ENCODE assay signal across 3 cellular contexts in the genomic region with DNA sequence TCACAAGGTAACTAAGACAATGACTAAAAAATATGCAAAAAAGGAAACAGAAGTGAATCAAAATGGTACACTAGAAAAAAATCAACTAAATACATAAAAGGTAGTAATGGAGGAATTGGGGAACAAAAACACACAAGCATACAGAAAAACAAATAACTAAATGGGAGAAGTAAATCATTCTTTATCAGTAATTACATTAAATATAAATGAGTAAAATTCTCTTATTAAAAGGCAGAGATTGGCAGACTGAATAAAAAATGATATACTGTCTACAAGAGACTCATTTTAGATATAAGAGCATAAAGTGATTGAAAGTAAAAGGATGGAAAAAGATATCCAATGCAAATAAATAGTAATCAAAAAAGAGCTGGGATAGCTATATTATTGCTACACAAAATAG.
TF ChIP-seq lines count a peak whose summit lies in the region.

No MANE protein-coding gene starts in this region.

TF ChIP-seq in HCT116, 20 proteins besides CTCF, POLR2A, EP300 and RAD21:
- TF ChIP-seq, protein P1, sequence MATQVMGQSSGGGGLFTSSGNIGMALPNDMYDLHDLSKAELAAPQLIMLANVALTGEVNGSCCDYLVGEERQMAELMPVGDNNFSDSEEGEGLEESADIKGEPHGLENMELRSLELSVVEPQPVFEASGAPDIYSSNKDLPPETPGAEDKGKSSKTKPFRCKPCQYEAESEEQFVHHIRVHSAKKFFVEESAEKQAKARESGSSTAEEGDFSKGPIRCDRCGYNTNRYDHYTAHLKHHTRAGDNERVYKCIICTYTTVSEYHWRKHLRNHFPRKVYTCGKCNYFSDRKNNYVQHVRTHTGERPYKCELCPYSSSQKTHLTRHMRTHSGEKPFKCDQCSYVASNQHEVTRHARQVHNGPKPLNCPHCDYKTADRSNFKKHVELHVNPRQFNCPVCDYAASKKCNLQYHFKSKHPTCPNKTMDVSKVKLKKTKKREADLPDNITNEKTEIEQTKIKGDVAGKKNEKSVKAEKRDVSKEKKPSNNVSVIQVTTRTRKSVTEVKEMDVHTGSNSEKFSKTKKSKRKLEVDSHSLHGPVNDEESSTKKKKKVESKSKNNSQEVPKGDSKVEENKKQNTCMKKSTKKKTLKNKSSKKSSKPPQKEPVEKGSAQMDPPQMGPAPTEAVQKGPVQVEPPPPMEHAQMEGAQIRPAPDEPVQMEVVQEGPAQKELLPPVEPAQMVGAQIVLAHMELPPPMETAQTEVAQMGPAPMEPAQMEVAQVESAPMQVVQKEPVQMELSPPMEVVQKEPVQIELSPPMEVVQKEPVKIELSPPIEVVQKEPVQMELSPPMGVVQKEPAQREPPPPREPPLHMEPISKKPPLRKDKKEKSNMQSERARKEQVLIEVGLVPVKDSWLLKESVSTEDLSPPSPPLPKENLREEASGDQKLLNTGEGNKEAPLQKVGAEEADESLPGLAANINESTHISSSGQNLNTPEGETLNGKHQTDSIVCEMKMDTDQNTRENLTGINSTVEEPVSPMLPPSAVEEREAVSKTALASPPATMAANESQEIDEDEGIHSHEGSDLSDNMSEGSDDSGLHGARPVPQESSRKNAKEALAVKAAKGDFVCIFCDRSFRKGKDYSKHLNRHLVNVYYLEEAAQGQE (IDR thresholded peaks at IDR 0.05; ENCODE audit: low read depth) = no peak
- TF ChIP-seq, protein P2, sequence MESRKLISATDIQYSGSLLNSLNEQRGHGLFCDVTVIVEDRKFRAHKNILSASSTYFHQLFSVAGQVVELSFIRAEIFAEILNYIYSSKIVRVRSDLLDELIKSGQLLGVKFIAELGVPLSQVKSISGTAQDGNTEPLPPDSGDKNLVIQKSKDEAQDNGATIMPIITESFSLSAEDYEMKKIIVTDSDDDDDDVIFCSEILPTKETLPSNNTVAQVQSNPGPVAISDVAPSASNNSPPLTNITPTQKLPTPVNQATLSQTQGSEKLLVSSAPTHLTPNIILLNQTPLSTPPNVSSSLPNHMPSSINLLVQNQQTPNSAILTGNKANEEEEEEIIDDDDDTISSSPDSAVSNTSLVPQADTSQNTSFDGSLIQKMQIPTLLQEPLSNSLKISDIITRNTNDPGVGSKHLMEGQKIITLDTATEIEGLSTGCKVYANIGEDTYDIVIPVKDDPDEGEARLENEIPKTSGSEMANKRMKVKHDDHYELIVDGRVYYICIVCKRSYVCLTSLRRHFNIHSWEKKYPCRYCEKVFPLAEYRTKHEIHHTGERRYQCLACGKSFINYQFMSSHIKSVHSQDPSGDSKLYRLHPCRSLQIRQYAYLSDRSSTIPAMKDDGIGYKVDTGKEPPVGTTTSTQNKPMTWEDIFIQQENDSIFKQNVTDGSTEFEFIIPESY (IDR thresholded peaks at IDR 0.05; ENCODE audit: extremely low read depth, insufficient replicate concordance, low read length) = no peak
- 0 out of 2 replicates have a peak, but pooled peaks have one; percentile 32 for TF ChIP-seq CBX3 (IDR thresholded peaks at IDR 0.05; ENCODE audit: low read depth)

TF ChIP-seq in HEK293, 187 proteins besides CTCF, POLR2A, EP300 and RAD21:
- TF ChIP-seq ZNF792 (tag by site-specific recombination; IDR thresholded peaks at IDR 0.05) (no peak), ZNF610 (tag by site-specific recombination; IDR thresholded peaks at IDR 0.05; ENCODE audit: borderline replicate concordance) (peak; percentile 66; the same call in 1 of the 2 replicates), KLF8 (tag by site-specific recombination; IDR thresholded peaks at IDR 0.05) (peak; percentile 25; the same call in 1 of the 2 replicates), ZSCAN16 (tag by site-specific recombination; IDR thresholded peaks at IDR 0.05) (no peak), SCRT1 (tag by site-specific recombination; IDR thresholded peaks at IDR 0.05; ENCODE audit: borderline replicate concordance) (no peak), SETDB1 (IDR thresholded peaks at IDR 0.05; ENCODE audit: insufficient read length, low read length) (peak; percentile 95)
- TF ChIP-seq, protein P3, sequence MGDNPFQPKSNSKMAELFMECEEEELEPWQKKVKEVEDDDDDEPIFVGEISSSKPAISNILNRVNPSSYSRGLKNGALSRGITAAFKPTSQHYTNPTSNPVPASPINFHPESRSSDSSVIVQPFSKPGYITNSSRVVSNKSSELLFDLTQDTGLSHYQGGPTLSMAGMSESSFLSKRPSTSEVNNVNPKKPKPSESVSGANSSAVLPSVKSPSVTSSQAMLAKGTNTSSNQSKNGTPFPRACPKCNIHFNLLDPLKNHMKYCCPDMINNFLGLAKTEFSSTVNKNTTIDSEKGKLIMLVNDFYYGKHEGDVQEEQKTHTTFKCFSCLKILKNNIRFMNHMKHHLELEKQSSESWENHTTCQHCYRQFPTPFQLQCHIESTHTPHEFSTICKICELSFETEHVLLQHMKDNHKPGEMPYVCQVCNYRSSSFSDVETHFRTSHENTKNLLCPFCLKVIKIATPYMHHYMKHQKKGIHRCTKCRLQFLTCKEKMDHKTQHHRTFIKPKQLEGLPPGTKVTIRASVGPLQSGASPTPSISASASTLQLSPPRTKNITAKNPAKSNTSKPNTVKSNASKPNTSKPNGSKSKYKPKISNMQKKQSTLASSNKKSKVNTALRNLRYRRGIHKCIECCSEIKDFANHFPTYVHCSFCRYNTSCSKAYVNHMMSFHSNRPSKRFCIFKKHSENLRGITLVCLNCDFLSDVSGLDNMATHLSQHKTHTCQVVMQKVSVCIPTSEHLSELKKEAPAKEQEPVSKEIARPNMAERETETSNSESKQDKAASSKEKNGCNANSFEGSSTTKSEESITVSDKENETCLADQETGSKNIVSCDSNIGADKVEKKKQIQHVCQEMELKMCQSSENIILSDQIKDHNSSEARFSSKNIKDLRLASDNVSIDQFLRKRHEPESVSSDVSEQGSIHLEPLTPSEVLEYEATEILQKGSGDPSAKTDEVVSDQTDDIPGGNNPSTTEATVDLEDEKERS (tag by site-specific recombination; IDR thresholded peaks at IDR 0.05) = peak; percentile 82; the same call in 1 of the 2 replicates

TF ChIP-seq in K562, 482 proteins besides CTCF, POLR2A, EP300 and RAD21:
- no peak for TF ChIP-seq CBFA2T3 (IDR thresholded peaks at IDR 0.05)
- TF ChIP-seq RCOR1 (IDR thresholded peaks at IDR 0.05; ENCODE audit: borderline replicate concordance in 1 of 2, low read depth in 2 of 2, low read length in 2 of 2) = peak in 1 of 2 experiments; percentile 38; a peak in 1 of 4 replicates
- peak in 1 of 2 experiments; percentile 33; a peak in 1 of 4 replicates for TF ChIP-seq ARNT (IDR thresholded peaks at IDR 0.05)
- TF ChIP-seq TRIM28 (IDR thresholded peaks at IDR 0.05) = peak; percentile 88; the same call in 1 of the 2 replicates
- TF ChIP-seq SMARCA5 (IDR thresholded peaks at IDR 0.05) = peak; percentile 60; the same call in 1 of the 2 replicates
- TF ChIP-seq MIER1 (IDR thresholded peaks at IDR 0.05; ENCODE audit: low read depth) = no peak
- TF ChIP-seq ZNF507 (tag; conservative IDR thresholded peaks at IDR 0.05) = peak; percentile 100
- no peak for TF ChIP-seq MAFF (IDR thresholded peaks at IDR 0.05; ENCODE audit: low read length)
- TF ChIP-seq EP400 (IDR thresholded peaks at IDR 0.05) = 0 out of 2 replicates have a peak, but pooled peaks have one; percentile 18
- TF ChIP-seq ZC3H8 (IDR thresholded peaks at IDR 0.05) = no peak
- TF ChIP-seq KDM1A (IDR thresholded peaks at IDR 0.05) = peak; percentile 43 to 45
- peak; percentile 85 for TF ChIP-seq HLTF (IDR thresholded peaks at IDR 0.05)
- TF ChIP-seq, protein P4, sequence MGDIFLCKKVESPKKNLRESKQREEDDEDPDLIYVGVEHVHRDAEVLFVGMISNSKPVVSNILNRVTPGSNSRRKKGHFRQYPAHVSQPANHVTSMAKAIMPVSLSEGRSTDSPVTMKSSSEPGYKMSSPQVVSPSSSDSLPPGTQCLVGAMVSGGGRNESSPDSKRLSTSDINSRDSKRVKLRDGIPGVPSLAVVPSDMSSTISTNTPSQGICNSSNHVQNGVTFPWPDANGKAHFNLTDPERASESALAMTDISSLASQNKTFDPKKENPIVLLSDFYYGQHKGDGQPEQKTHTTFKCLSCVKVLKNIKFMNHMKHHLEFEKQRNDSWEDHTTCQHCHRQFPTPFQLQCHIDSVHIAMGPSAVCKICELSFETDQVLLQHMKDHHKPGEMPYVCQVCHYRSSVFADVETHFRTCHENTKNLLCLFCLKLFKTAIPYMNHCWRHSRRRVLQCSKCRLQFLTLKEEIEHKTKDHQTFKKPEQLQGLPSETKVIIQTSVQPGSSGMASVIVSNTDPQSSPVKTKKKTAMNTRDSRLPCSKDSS (IDR thresholded peaks at IDR 0.05; ENCODE audit: low read depth, partially characterized antibody) = peak; percentile 53
- TF ChIP-seq ADNP (tag; IDR thresholded peaks at IDR 0.05) = 0 out of 2 replicates have a peak, but pooled peaks have one; percentile 31
- TF ChIP-seq RBM25 (IDR thresholded peaks at IDR 0.05; ENCODE audit: low read depth, low read length, severe bottlenecking) = peak; percentile 94
- no peak for TF ChIP-seq ZNF143 (CRISPR knock-in tag; IDR thresholded peaks at IDR 0.05)
- TF ChIP-seq TRIM24 (IDR thresholded peaks at IDR 0.05) = peak in 1 of 2 experiments; percentile 45; a peak in 1 of 4 replicates
- peak; percentile 98 for TF ChIP-seq ZNF354B (CRISPR knock-in tag; IDR thresholded peaks at IDR 0.05)
- TF ChIP-seq CBX3 (IDR thresholded peaks at IDR 0.05; ENCODE audit: borderline replicate concordance in 1 of 2, low read length in 2 of 2) = peak in 1 of 2 experiments; percentile 94; a peak in 2 of 3 replicates
- TF ChIP-seq, protein P5, sequence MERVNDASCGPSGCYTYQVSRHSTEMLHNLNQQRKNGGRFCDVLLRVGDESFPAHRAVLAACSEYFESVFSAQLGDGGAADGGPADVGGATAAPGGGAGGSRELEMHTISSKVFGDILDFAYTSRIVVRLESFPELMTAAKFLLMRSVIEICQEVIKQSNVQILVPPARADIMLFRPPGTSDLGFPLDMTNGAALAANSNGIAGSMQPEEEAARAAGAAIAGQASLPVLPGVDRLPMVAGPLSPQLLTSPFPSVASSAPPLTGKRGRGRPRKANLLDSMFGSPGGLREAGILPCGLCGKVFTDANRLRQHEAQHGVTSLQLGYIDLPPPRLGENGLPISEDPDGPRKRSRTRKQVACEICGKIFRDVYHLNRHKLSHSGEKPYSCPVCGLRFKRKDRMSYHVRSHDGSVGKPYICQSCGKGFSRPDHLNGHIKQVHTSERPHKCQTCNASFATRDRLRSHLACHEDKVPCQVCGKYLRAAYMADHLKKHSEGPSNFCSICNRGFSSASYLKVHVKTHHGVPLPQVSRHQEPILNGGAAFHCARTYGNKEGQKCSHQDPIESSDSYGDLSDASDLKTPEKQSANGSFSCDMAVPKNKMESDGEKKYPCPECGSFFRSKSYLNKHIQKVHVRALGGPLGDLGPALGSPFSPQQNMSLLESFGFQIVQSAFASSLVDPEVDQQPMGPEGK (CRISPR knock-in tag; IDR thresholded peaks at IDR 0.05; ENCODE audit: borderline replicate concordance) = no peak
